In the genomic region with DNA sequence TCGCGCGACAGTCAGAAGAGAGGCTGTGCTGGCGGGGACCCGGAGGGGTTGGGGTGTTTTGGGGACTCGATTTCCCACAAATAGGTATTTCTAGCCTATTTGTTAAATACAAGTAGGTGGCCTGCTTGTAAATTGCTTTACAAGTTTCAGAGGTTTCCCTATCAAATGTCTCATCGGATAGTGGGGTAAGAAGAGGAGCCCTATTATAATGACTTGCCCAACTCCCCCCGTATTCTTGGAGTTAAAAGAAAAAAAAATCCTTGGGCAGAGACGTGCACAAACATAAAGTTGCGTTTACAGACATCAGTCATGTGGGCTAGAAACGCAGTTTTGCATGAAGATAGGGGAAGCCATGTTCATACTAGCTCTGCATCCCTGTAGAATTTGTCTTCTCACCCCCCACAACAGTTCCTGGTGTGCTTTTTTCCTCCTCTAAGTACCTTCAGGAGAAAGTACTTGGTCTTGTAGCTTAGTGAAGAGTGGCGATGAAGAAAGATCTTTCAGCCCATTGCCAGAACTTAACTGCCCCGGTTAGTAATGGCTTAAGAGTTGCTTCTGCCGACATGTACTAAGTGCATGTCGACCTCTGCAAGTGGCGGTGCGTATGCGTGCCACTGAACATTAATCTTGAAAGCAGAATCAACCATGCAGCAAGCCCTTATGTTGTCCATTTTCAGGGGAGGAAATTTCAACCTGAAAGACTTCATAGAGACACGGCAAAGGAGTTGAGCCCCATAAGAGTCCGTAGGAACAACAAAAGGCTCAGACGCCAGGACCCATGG, we compare ENCODE assay signal across 8 cellular contexts. TPM values are rescaled to one million over a fixed set of nuclear protein-coding genes. Genes with fewer than 3 reads are reported as not detected.
DNase-seq lines count a peak whose midpoint lies in the region; ATAC-seq and TF ChIP-seq lines count a peak whose summit lies in the region.

No MANE protein-coding gene starts in this region.

- DNase-seq in NCI-H2171 treated with DMSO at 0.1 percent for 48 hours (lab: John Stamatoyannopoulos, UW) (peak; percentile 28), NCI-H2171 (lab: John Stamatoyannopoulos, UW) (no peak), Kasumi-1 (lab: John Stamatoyannopoulos, UW) (peak; percentile 41 to 73), osteocyte (ENCODE audit: extremely low spot score, unreplicated experiment) (no peak), D341Med (ENCODE audit: low spot score) (no peak), hypothalamus (lab: John Stamatoyannopoulos, UW) (no peak)

- H3K4me1 Mint-ChIP-seq in osteocyte (ENCODE audit: unreplicated experiment): peaks cover 37% of the 10 kb centered on the region

- peak overlapping the region; percentile 80 for H3K27ac ChIP-seq in ectodermal cell (ENCODE audit: insufficient read depth, low read depth, low read length, poor library complexity, severe bottlenecking)

- no peak for ATAC-seq in GM19455 (IDR thresholded peaks at IDR 0.05; ENCODE audit: unreplicated experiment)

- no peaks in the 10 kb centered on the region for H3K27me3 ChIP-seq in ectodermal cell (ENCODE audit: control insufficient read depth, insufficient read depth, low read length, poor library complexity, severe bottlenecking)

- TF ChIP-seq CTCF in osteocyte (IDR thresholded peaks at IDR 0.05): no peak

- H3K36me3 ChIP-seq in ectodermal cell (ENCODE audit: control insufficient read depth, insufficient read depth, low read length): no peaks in the 10 kb centered on the region

- H3K9me3 Mint-ChIP-seq in osteocyte (ENCODE audit: unreplicated experiment): peaks cover 4% of the 10 kb centered on the region

- peak overlapping the region; percentile 98 for H3K4me3 ChIP-seq in ectodermal cell (ENCODE audit: insufficient read depth, low read depth, low read length)

- peaks cover 3% of the 10 kb centered on the region for H3K27me3 Mint-ChIP-seq in osteocyte (ENCODE audit: unreplicated experiment)

- peaks cover 13% of the 10 kb centered on the region for H3K4me1 ChIP-seq in ectodermal cell (ENCODE audit: control insufficient read depth, insufficient read depth, low read length)

- H3K27ac Mint-ChIP-seq in osteocyte (ENCODE audit: unreplicated experiment): peak overlapping the region; percentile 99

- H3K4me3 Mint-ChIP-seq in osteocyte (ENCODE audit: unreplicated experiment): peak overlapping the region; percentile 97

- no peaks in the 10 kb centered on the region for H3K9me3 ChIP-seq in ectodermal cell (ENCODE audit: control insufficient read depth, low read length)

- WGBS in ectodermal cell, 2 experiments: 54 to 55% methylated on average over 21 of the region's 21 CpGs

- H3K36me3 Mint-ChIP-seq in osteocyte (ENCODE audit: unreplicated experiment): peaks cover 7% of the 10 kb centered on the region

RNA-seq across cellular contexts. Expression of a gene that starts 0.8 kb away (rescaled TPM):
- 149 TPM for polyA plus RNA-seq in ectodermal cell (2013, experiment 1 of 4)
- polyA plus RNA-seq in ectodermal cell (2013, experiment 2 of 4): 156 TPM
- 144 TPM for polyA plus RNA-seq in ectodermal cell (2013, experiment 3 of 4)
- 150 TPM for polyA plus RNA-seq in ectodermal cell (2013, experiment 4 of 4)
- 125 and 133 TPM in 2 replicates for total RNA-seq in osteocyte

RNA-seq across cellular contexts. Expression of a gene that starts 53.6 kb away (rescaled TPM):
- 15.1 TPM for polyA plus RNA-seq in ectodermal cell (2013, experiment 1 of 4)
- 11.9 TPM for polyA plus RNA-seq in ectodermal cell (2013, experiment 2 of 4)
- 12.5 TPM for polyA plus RNA-seq in ectodermal cell (2013, experiment 3 of 4)
- polyA plus RNA-seq in ectodermal cell (2013, experiment 4 of 4): 14.2 TPM
- total RNA-seq in osteocyte: 40.1 and 41.0 TPM in 2 replicates

RNA-seq across cellular contexts. Expression of a gene that starts 55.1 kb away (rescaled TPM):
- polyA plus RNA-seq in ectodermal cell (2013, experiment 1 of 4): 10.8 TPM
- 12.1 TPM for polyA plus RNA-seq in ectodermal cell (2013, experiment 2 of 4)
- polyA plus RNA-seq in ectodermal cell (2013, experiment 3 of 4): 13.7 TPM
- 13.7 TPM for polyA plus RNA-seq in ectodermal cell (2013, experiment 4 of 4)
- 19.0 and 23.3 TPM in 2 replicates for total RNA-seq in osteocyte

Comparison
In these comparisons a context has a peak if more than half of its experiments do, and no peak if none do; other contexts are left out.
1. DNase-seq: peak in NCI-H2171 treated with DMSO at 0.1 percent for 48 hours (single experiment) and Kasumi-1 (2 of 2); none in NCI-H2171 (single experiment), osteocyte (single experiment), D341Med (single experiment) and hypothalamus (0 of 51).